18 cellular contexts compared by ENCODE assay signal in genomic region chr20:59778615-59779200, GRCh38.
"Had no signal": no experiment of that assay in that cellular context is flagged by ENCODE, and none has a peak within 500 bp of the region (broad histone marks: within the 10 kb centered on the region; RNA-seq: fewer than 3 reads in every experiment).

No MANE protein-coding gene starts in this region.

- H3K27ac Mint-ChIP-seq: mesothelial cell of epicardium; neural progenitor cell; stimulated activated naive B cell treated with anti-CD40 and anti-IgM and Interleukin-4, amounts not matched to agents 10 μg/mL and 1 μg/mL and 100 μg/mL, for 72 hours had no signal

- H3K27me3 ChIP-seq: cardiac muscle cell had no signal

- H2AFZ ChIP-seq: neural progenitor cell, parathyroid adenoma had no signal

- H3K4me2 ChIP-seq: neural progenitor cell had no signal

- H3K79me2 ChIP-seq: parathyroid adenoma had no signal

- H3K36me3 ChIP-seq: cardiac muscle cell, esophagus squamous epithelium, lower lobe of right lung, neural progenitor cell, tibial artery had no signal

- H3K4me3 ChIP-seq: cardiac muscle cell, esophagus squamous epithelium, lower lobe of right lung, neural progenitor cell, tibial artery had no signal

- H3K9ac ChIP-seq: neural progenitor cell, parathyroid adenoma had no signal

- H3K27ac ChIP-seq: cardiac muscle cell, esophagus squamous epithelium, lower lobe of right lung, neural progenitor cell, parathyroid adenoma, tibial artery, VCaP had no signal

- H3K9me3 ChIP-seq: esophagus squamous epithelium, lower lobe of right lung, tibial artery had no signal

- ATAC-seq: activated naive CD4-positive, alpha-beta T cell treated with anti-CD3 and anti-CD28 coated beads, Interleukin-2, amount 50 U/mL, for 72 hours; activated T-cell treated with anti-CD3 and anti-CD28 coated beads, Interleukin-2, amount 50 U/mL, for 4 hours; lower lobe of right lung; stimulated activated naive B cell treated with anti-CD40 and anti-IgM and Interleukin-4, amounts not matched to agents 10 μg/mL and 1 μg/mL and 100 μg/mL, for 72 hours had no signal

- H3K4me1 ChIP-seq: esophagus squamous epithelium, lower lobe of right lung, parathyroid adenoma, tibial artery had no signal

- H3K36me3 Mint-ChIP-seq: activated naive CD4-positive, alpha-beta T cell treated with anti-CD3 and anti-CD28 coated beads, Interleukin-2, amount 50 U/mL, for 72 hours; mesothelial cell of epicardium; neural progenitor cell; stimulated activated naive B cell treated with anti-CD40 and anti-IgM and Interleukin-4, amounts not matched to agents 10 μg/mL and 1 μg/mL and 100 μg/mL, for 72 hours had no signal

- DNase-seq: activated CD4-positive, alpha-beta T cell treated with anti-CD3 and anti-CD28 coated beads for 1 hour; activated CD4-positive, alpha-beta T cell treated with anti-CD3 and anti-CD28 coated beads, Interleukin-2, amount 50 U/mL, for 4 hours; activated gamma-delta T cell; activated T-cell treated with anti-CD3 and anti-CD28 coated beads, Interleukin-2, amount 50 U/mL, for 4 hours; effector CD4-positive, alpha-beta T cell; esophagus squamous epithelium; hypothalamus; kidney glomerular epithelial cell; lower lobe of right lung; stimulated activated CD4-positive, alpha-beta T cell treated with anti-CD3 and anti-CD28 coated beads, Interleukin-4, amount 100 ng/mL, for 1 hour; stimulated activated naive B cell treated with anti-CD40 and anti-IgM and Interleukin-4, amounts not matched to agents 10 μg/mL and 1 μg/mL and 100 μg/mL, for 72 hours had no signal

- H3K4me3 Mint-ChIP-seq: activated T-cell treated with anti-CD3 and anti-CD28 coated beads, Interleukin-2, amount 50 U/mL, for 4 hours; mesothelial cell of epicardium; neural progenitor cell; stimulated activated naive B cell treated with anti-CD40 and anti-IgM and Interleukin-4, amounts not matched to agents 10 μg/mL and 1 μg/mL and 100 μg/mL, for 72 hours had no signal

- H3K4me1 Mint-ChIP-seq: mesothelial cell of epicardium; stimulated activated naive B cell treated with anti-CD40 and anti-IgM and Interleukin-4, amounts not matched to agents 10 μg/mL and 1 μg/mL and 100 μg/mL, for 72 hours had no signal

- H3K9me3 Mint-ChIP-seq: activated naive CD4-positive, alpha-beta T cell treated with anti-CD3 and anti-CD28 coated beads, Interleukin-2, amount 50 U/mL, for 72 hours; activated T-cell treated with anti-CD3 and anti-CD28 coated beads, Interleukin-2, amount 50 U/mL, for 4 hours; mesothelial cell of epicardium; neural progenitor cell; stimulated activated naive B cell treated with anti-CD40 and anti-IgM and Interleukin-4, amounts not matched to agents 10 μg/mL and 1 μg/mL and 100 μg/mL, for 72 hours had no signal
